Comparison of ENCODE assay signal across 1 cellular context in genomic region chr4:7416745-7417432, GRCh38.
A peak's percentile ranks its signal among the peaks of the same experiment; 100 is the strongest.
TF ChIP-seq lines count a peak whose summit lies in the region.

No MANE protein-coding gene starts in this region.

TF ChIP-seq in HepG2, 621 proteins besides CTCF, POLR2A, EP300 and RAD21 (continued from another document):
- peak; percentile 29; the same call in 1 of the 2 replicates for TF ChIP-seq MNT (IDR thresholded peaks at IDR 0.05)
